Comparison of ENCODE assay signal across 11 cellular contexts in genomic region chr19:14367016-14367415, GRCh38. TPM values are rescaled to one million over a fixed set of nuclear protein-coding genes. Genes with fewer than 3 reads are reported as not detected.
DNase-seq lines count a peak whose midpoint lies in the region; ATAC-seq and TF ChIP-seq lines count a peak whose summit lies in the region.
"Had no signal": no experiment of that assay in that cellular context is flagged by ENCODE, and none has a peak within 500 bp of the region (broad histone marks: within the 10 kb centered on the region; RNA-seq: fewer than 3 reads in every experiment).

No MANE protein-coding gene starts in this region.

- no peaks in the 10 kb centered on the region for H3K9me3 Mint-ChIP-seq in CD8-positive, alpha-beta T cell
- H3K9me3 Mint-ChIP-seq in IgD-negative memory B cell (peaks cover 0 to 4% (median 2%) of the 10 kb centered on the region in 3 donors), nephron (no peaks in the 10 kb centered on the region), HFFc6 (no peaks in the 10 kb centered on the region)
- H3K9me3 Mint-ChIP-seq in activated naive CD8-positive, alpha-beta T cell treated with anti-CD3 and anti-CD28 coated beads, Interleukin-2, amount 10 ng/mL, durations not matched to agents 7 days and 5 days: no peaks in the 10 kb centered on the region

- H3K9me3 ChIP-seq in CD8-positive, alpha-beta T cell (ENCODE audit: low read length): no peaks in the 10 kb centered on the region
- H3K9me3 ChIP-seq: testis had no signal

- peaks cover 67% of the 10 kb centered on the region for H3K4me1 Mint-ChIP-seq in CD8-positive, alpha-beta T cell (ENCODE audit: low read depth)
- peaks cover 31 to 46% (median 35%) of the 10 kb centered on the region in 3 donors for H3K4me1 Mint-ChIP-seq in IgD-negative memory B cell
- H3K4me1 Mint-ChIP-seq in activated naive CD8-positive, alpha-beta T cell treated with anti-CD3 and anti-CD28 coated beads, Interleukin-2, amount 10 ng/mL, durations not matched to agents 7 days and 5 days: peaks cover 59% of the 10 kb centered on the region
- peaks cover 44% of the 10 kb centered on the region for H3K4me1 Mint-ChIP-seq in nephron
- H3K4me1 Mint-ChIP-seq in HFFc6 (ENCODE audit: low read depth): peaks cover 31% of the 10 kb centered on the region

- H3K4me3 ChIP-seq in CD8-positive, alpha-beta T cell (ENCODE audit: low read depth, low read length): no peak overlapping the region
- H3K4me3 ChIP-seq in foreskin fibroblast (ENCODE audit: low read depth in 1 of 2, low read length in 2 of 2): no peak overlapping the region
- H3K4me3 ChIP-seq: coronary artery, testis had no signal

- no peaks in the 10 kb centered on the region for H3K36me3 ChIP-seq in CD8-positive, alpha-beta T cell (ENCODE audit: insufficient read depth, low read length)

- no peak overlapping the region for H3K4me3 Mint-ChIP-seq in CD8-positive, alpha-beta T cell
- H3K4me3 Mint-ChIP-seq in IgD-negative memory B cell: peak overlapping the region in 2 of 4 donors; percentile 65 to 69
- peak overlapping the region; percentile 83 for H3K4me3 Mint-ChIP-seq in activated naive CD8-positive, alpha-beta T cell treated with anti-CD3 and anti-CD28 coated beads, Interleukin-2, amount 10 ng/mL, durations not matched to agents 7 days and 5 days
- no peak overlapping the region for H3K4me3 Mint-ChIP-seq in nephron
- H3K4me3 Mint-ChIP-seq in HFFc6: no peak overlapping the region

- peaks cover 82% of the 10 kb centered on the region for H3K4me1 ChIP-seq in CD8-positive, alpha-beta T cell (ENCODE audit: insufficient read depth, low read length)

- ATAC-seq in CD8-positive, alpha-beta T cell: no peak
- no peak for ATAC-seq in activated naive CD8-positive, alpha-beta T cell treated with anti-CD3 and anti-CD28 coated beads, Interleukin-2, amount 10 ng/mL, durations not matched to agents 7 days and 5 days (ENCODE audit: low read depth)
- ATAC-seq in GM18909 (IDR thresholded peaks at IDR 0.05; ENCODE audit: poor library complexity, unreplicated experiment): no peak

- peaks cover 2% of the 10 kb centered on the region for H3K36me3 Mint-ChIP-seq in CD8-positive, alpha-beta T cell
- H3K36me3 Mint-ChIP-seq in IgD-negative memory B cell (peaks cover 4% of the 10 kb centered on the region), nephron (ENCODE audit: low read depth) (no peaks in the 10 kb centered on the region), HFFc6 (ENCODE audit: low read depth) (no peaks in the 10 kb centered on the region)
- H3K36me3 Mint-ChIP-seq in activated naive CD8-positive, alpha-beta T cell treated with anti-CD3 and anti-CD28 coated beads, Interleukin-2, amount 10 ng/mL, durations not matched to agents 7 days and 5 days: peaks cover 3% of the 10 kb centered on the region

- TF ChIP-seq CTCF in CD8-positive, alpha-beta T cell (IDR thresholded peaks at IDR 0.05): no peak
- no peak for TF ChIP-seq CTCF in nephron (IDR thresholded peaks at IDR 0.05; ENCODE audit: unreplicated experiment in 3 of 3)
- no peak for TF ChIP-seq CTCF in HFFc6 (IDR thresholded peaks at IDR 0.05)
- TF ChIP-seq CTCF in foreskin fibroblast (IDR thresholded peaks at IDR 0.05; ENCODE audit: low read depth, low read length): no peak

- peak overlapping the region; percentile 99 for H3K27ac Mint-ChIP-seq in CD8-positive, alpha-beta T cell
- H3K27ac Mint-ChIP-seq in IgD-negative memory B cell (peak overlapping the region; percentile 47 to 100 (median 88)), nephron (peak overlapping the region; percentile 14 to 93 (median 85)), HFFc6 (no peak overlapping the region)
- H3K27ac Mint-ChIP-seq in activated naive CD8-positive, alpha-beta T cell treated with anti-CD3 and anti-CD28 coated beads, Interleukin-2, amount 10 ng/mL, durations not matched to agents 7 days and 5 days: peak overlapping the region; percentile 91

- peak overlapping the region; percentile 100 for H3K27ac ChIP-seq in CD8-positive, alpha-beta T cell (ENCODE audit: low read depth, low read length)
- H3K27ac ChIP-seq: testis had no signal

- intact Hi-C loops in CD8-positive, alpha-beta T cell (cut with DNase I, micrococcal nuclease): loop anchor here (5.0 kb wide), 2 partner anchors 155 to 230 kb away; partner anchors contain the start of gene ASF1B (in 1 of the 2)

- CTCF ChIA-PET in CD8-positive, alpha-beta T cell (lab: Charles Lee): interaction anchor here (1.2 to 13.9 kb wide), 7 partner anchors 9 to 53 kb away, joined by 3 to 218 read pairs (median 6); partner anchors contain the start of gene ADGRE5

- H3K27me3 Mint-ChIP-seq in CD8-positive, alpha-beta T cell (ENCODE audit: low read depth): no peaks in the 10 kb centered on the region
- H3K27me3 Mint-ChIP-seq in IgD-negative memory B cell: no peaks in the 10 kb centered on the region
- no peaks in the 10 kb centered on the region for H3K27me3 Mint-ChIP-seq in activated naive CD8-positive, alpha-beta T cell treated with anti-CD3 and anti-CD28 coated beads, Interleukin-2, amount 10 ng/mL, durations not matched to agents 7 days and 5 days
- H3K27me3 Mint-ChIP-seq in nephron (ENCODE audit: low read depth): no peaks in the 10 kb centered on the region
- H3K27me3 Mint-ChIP-seq in HFFc6 (ENCODE audit: insufficient read depth): no peaks in the 10 kb centered on the region; the same call in 1 of the 2 replicates

- POLR2A ChIA-PET in CD8-positive, alpha-beta T cell (lab: Charles Lee): interaction anchor here (0.9 to 2.9 kb wide), 6 partner anchors 9 to 230 kb away, joined by 5 to 32 read pairs (median 6); partner anchors contain the start of genes ADGRE5 and ASF1B
- POLR2A ChIA-PET in activated naive CD8-positive, alpha-beta T cell treated with anti-CD3 and anti-CD28 coated beads, Interleukin-2, amount 10 ng/mL, durations not matched to agents 7 days and 5 days (lab: Charles Lee): interaction anchor here (0.9 to 19.3 kb wide), 9 partner anchors 8 to 529 kb away, joined by 3 to 747 read pairs (median 8); partner anchors contain the start of genes ADGRE5 and ASF1B

- H3K27me3 ChIP-seq in CD8-positive, alpha-beta T cell (ENCODE audit: insufficient read depth, low read length): no peaks in the 10 kb centered on the region
- H3K27me3 ChIP-seq: testis had no signal

- no peak for DNase-seq in CD8-positive, alpha-beta T cell
- DNase-seq in activated naive CD8-positive, alpha-beta T cell treated with anti-CD3 and anti-CD28 coated beads, Interleukin-2, amount 10 ng/mL, durations not matched to agents 7 days and 5 days: no peak
- no peak for DNase-seq in HFFc6
- DNase-seq in foreskin fibroblast: no peak
- no peak for DNase-seq in HuH-7.5 (ENCODE audit: low spot score)
- DNase-seq: occipital lobe had no signal

RNA-seq across cellular contexts. Expression of gene ADGRE5, which starts 14.2 kb away (rescaled TPM):
- total RNA-seq in CD8-positive, alpha-beta T cell: 100 to 1,000 TPM; 822 to 834 TPM
- 89.3 TPM for polyA plus RNA-seq in IgD-negative memory B cell
- 100 to 1,000 TPM; 304 to 315 TPM for total RNA-seq in activated naive CD8-positive, alpha-beta T cell treated with anti-CD3 and anti-CD28 coated beads, Interleukin-2, amount 10 ng/mL, durations not matched to agents 7 days and 5 days
- total RNA-seq in HFFc6 (2021; fragmentation: NEBNext Ultra II Directional; extraction: Animal tissue kit (Norgen Biotek cat#: 25700)): 10 to 100 TPM; 79.7 to 91.9 (median 85.4) TPM

RNA-seq across cellular contexts. Expression of gene DDX39A, which starts 52.1 kb away (rescaled TPM):
- total RNA-seq in CD8-positive, alpha-beta T cell: 100 to 1,000 TPM; 342 to 372 TPM
- polyA plus RNA-seq in IgD-negative memory B cell: 169 TPM
- total RNA-seq in activated naive CD8-positive, alpha-beta T cell treated with anti-CD3 and anti-CD28 coated beads, Interleukin-2, amount 10 ng/mL, durations not matched to agents 7 days and 5 days: 100 to 1,000 TPM; 192 to 202 TPM
- 10 to 100 TPM; 52.5 to 82.7 (median 78.0) TPM for total RNA-seq in HFFc6 (2021; fragmentation: NEBNext Ultra II Directional; extraction: Animal tissue kit (Norgen Biotek cat#: 25700))
